ENCODE assay signal across 8 cellular contexts in the genomic region with DNA sequence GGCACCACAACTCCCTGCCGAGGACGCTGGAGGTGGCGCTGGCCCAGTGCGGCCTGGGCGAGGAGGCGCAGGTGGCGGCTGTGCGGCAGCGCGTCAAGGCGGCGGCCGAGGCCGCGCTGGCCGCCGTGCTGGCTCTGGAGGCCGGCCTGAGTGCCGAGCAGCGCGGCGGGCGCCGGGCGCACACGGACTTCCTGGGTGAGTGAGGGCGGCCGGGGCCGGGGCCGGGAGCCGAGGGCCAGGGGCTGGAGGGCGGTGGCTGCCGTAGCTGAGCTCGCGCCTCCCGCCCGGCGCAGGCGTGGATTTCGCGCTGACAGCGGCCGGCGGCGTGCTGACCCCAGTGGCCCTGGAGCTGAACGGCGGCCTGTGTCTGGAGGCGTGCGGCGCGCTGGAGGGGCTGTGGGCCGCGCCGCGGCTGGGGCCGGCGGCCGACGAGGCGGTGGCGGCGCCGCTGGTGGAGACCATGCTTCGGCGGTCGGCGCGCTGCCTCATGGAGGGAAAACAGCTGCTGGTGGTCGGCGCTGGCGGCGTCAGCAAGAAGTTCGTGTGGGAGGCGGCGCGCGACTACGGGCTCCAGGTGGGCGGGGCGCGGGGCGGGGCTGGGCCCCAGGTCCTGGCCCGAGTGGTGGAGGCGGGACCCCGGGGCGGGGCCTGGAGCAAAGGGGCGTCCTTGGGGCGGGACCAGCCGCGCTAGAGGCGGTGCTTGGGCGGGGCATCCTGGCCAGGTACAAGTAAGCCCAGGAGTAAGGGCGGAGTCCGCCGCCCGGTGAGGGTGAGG. TPM values are rescaled to one million over a fixed set of nuclear protein-coding genes. Genes with fewer than 3 reads are reported as not detected.
DNase-seq lines count a peak whose midpoint lies in the region; ATAC-seq, FAIRE-seq and TF ChIP-seq lines count a peak whose summit lies in the region.

No MANE protein-coding gene starts in this region.

- H3K36me3 ChIP-seq in kidney (ENCODE audit: control insufficient read depth in 1 of 2, insufficient read depth in 2 of 2, low read length in 2 of 2) = no peaks in the 10 kb centered on the region

- CTCF ChIA-PET in AG04450 (lab: Charles Lee) = interaction anchor here (3.4 kb wide), 1 partner anchor 19 kb away, joined by 10 read pairs; a partner anchor contains a TSS

- in situ Hi-C loops in GM18951 (cut with MboI; ENCODE audit: low sequenced_read_pairs, unreplicated experiment) = no loop called here

- TF ChIP-seq POLR2A in GM18951 (IDR thresholded peaks at IDR 0.05; ENCODE audit: extremely low read depth, insufficient read depth, insufficient read length) = peak; percentile 67

- POLR2A ChIA-PET in AG04450 (lab: Yijun Ruan, JAX) = interaction anchor here (0.9 to 1.2 kb wide), 3 partner anchors 16 to 29 kb away, joined by 3 to 6 read pairs (median 4); a partner anchor contains a TSS

- H3K27me3 ChIP-seq in AG04450 (ENCODE audit: control insufficient read depth, insufficient read depth, low read length) = peaks cover 2% of the 10 kb centered on the region

- TF ChIP-seq CTCF in AG04450 (IDR thresholded peaks at IDR 0.05; ENCODE audit: low read depth, low read length) (no peak), kidney (IDR thresholded peaks at IDR 0.05; ENCODE audit: borderline replicate concordance, extremely low read depth, insufficient read depth) (no peak)

- intact Hi-C loops in kidney (cut with DNase I) = no loop called here

- H3K27ac ChIP-seq in AG04450 (ENCODE audit: low read depth, low read length) (peak overlapping the region; percentile 39), kidney (ENCODE audit: low read depth in 2 of 2, low read length in 2 of 2) (peak overlapping the region; percentile 57 to 95)

- H3K9me3 ChIP-seq in AG04450 (ENCODE audit: control insufficient read depth, insufficient read depth, low read length) = no peaks in the 10 kb centered on the region
- H3K9me3 ChIP-seq in kidney (ENCODE audit: control insufficient read depth in 1 of 2, low read length in 2 of 2) = no peaks in the 10 kb centered on the region

- peak; percentile 93 for ATAC-seq in HG03280 (IDR thresholded peaks at IDR 0.05; ENCODE audit: unreplicated experiment)

- H3K4me3 ChIP-seq in AG04450 (ENCODE audit: low read depth, low read length) (peak overlapping the region; percentile 55), kidney (ENCODE audit: low read length in 2 of 2) (peak overlapping the region; percentile 18 to 49)

- peak; percentile 47 for DNase-seq in AG04450 (ENCODE audit: low read depth, low spot score)
- DNase-seq in NCI-H345 treated with DMSO at 0.1 percent for 48 hours (lab: John Stamatoyannopoulos, UW; ENCODE audit: unreplicated experiment) = peak; percentile 88
- DNase-seq in activated CD4-positive, CD25-positive, alpha-beta regulatory T cell treated with anti-CD3 and anti-CD28 coated beads, Interleukin-2, amount 50 U/mL, for 16 hours (ENCODE audit: low read depth, low spot score) = peak; percentile 94
- peak; percentile 97 for DNase-seq in central memory CD4-positive, alpha-beta T cell
- peak; percentile 99 for DNase-seq in kidney
- peak; percentile 99 to 100 for DNase-seq in stimulated activated CD4-positive, alpha-beta T cell treated with anti-CD3 and anti-CD28 coated beads, Interleukin-15, amount 100 ng/mL, for 1 hour (ENCODE audit: low read depth in 1 of 2, low spot score in 1 of 2)

- H3K9ac ChIP-seq in kidney (ENCODE audit: low read length in 2 of 2) = peak overlapping the region; percentile 41 to 61

- peaks cover 11 to 22% of the 10 kb centered on the region in 2 donors for H3K4me1 ChIP-seq in kidney (ENCODE audit: control insufficient read depth in 1 of 2, insufficient read depth in 1 of 2, low read depth in 1 of 2, low read length in 2 of 2)

- FAIRE-seq in kidney (lab: Jason Lieb, UNC) = no peak

RNA-seq across cellular contexts. Expression of a gene that starts 5.4 kb away (rescaled TPM):
- polyA plus RNA-seq in AG04450 (2011; rRNA removed) (0.07 and 0.09 TPM in 2 replicates), kidney (ENCODE audit: insufficient read depth, low read depth, low replicate concordance) (0.80 TPM)
- not detected in 2 replicates for polyA minus RNA-seq in AG04450 (2011; rRNA and poly(A)+ RNA removed)
- 1.7 TPM for total RNA-seq in kidney

RNA-seq across cellular contexts. Expression of a gene that starts 7.5 kb away (rescaled TPM):
- polyA plus RNA-seq in AG04450 (2011; rRNA removed) = 36.0 and 37.7 TPM in 2 replicates
- polyA minus RNA-seq in AG04450 (2011; rRNA and poly(A)+ RNA removed) = 43.8 and 55.5 TPM in 2 replicates
- total RNA-seq in kidney = 41.3 TPM
- 45.4 TPM for polyA plus RNA-seq in kidney (ENCODE audit: insufficient read depth, low read depth, low replicate concordance)

RNA-seq across cellular contexts. Expression of a gene that starts 16.6 kb away (rescaled TPM):
- polyA plus RNA-seq in AG04450 (2011; rRNA removed) (0.07 and 0.12 TPM in 2 replicates), kidney (ENCODE audit: insufficient read depth, low read depth, low replicate concordance) (4.7 TPM)
- polyA minus RNA-seq in AG04450 (2011; rRNA and poly(A)+ RNA removed) = 0.26 TPM in 1 of 2 replicates, not detected in the other
- total RNA-seq in kidney = 20.3 TPM

RNA-seq across cellular contexts. Expression of a gene that starts 16.9 kb away (rescaled TPM):
- polyA plus RNA-seq in AG04450 (2011; rRNA removed) = not detected in 2 replicates
- not detected in 2 replicates for polyA minus RNA-seq in AG04450 (2011; rRNA and poly(A)+ RNA removed)
- total RNA-seq in kidney = 13.9 TPM
- polyA plus RNA-seq in kidney (ENCODE audit: insufficient read depth, low read depth, low replicate concordance) = 1.7 TPM

RNA-seq across cellular contexts. Expression of a gene that starts 19.2 kb away (rescaled TPM):
- polyA plus RNA-seq in AG04450 (2011; rRNA removed) = 116 and 140 TPM in 2 replicates
- 107 and 146 TPM in 2 replicates for polyA minus RNA-seq in AG04450 (2011; rRNA and poly(A)+ RNA removed)
- 155 TPM for total RNA-seq in kidney
- polyA plus RNA-seq in kidney (ENCODE audit: insufficient read depth, low read depth, low replicate concordance) = 210 TPM

Comparison
In these comparisons a context has a peak if more than half of its experiments do, and no peak if none do; other contexts are left out.
1. Peak in every context shown above with its lines: DNase-seq, ATAC-seq, H3K4me3 ChIP-seq and H3K27ac ChIP-seq.
2. DNase-seq: peak in every context shown above with its lines; median percentile 100 in stimulated activated CD4-positive, alpha-beta T cell treated with anti-CD3 and anti-CD28 coated beads, Interleukin-15, amount 100 ng/mL, for 1 hour; 99 in kidney; 97 in central memory CD4-positive, alpha-beta T cell; 94 in activated CD4-positive, CD25-positive, alpha-beta regulatory T cell treated with anti-CD3 and anti-CD28 coated beads, Interleukin-2, amount 50 U/mL, for 16 hours; 88 in NCI-H345 treated with DMSO at 0.1 percent for 48 hours; 47 in AG04450.